ENCODE assay signal across 10 cellular contexts in the genomic region with DNA sequence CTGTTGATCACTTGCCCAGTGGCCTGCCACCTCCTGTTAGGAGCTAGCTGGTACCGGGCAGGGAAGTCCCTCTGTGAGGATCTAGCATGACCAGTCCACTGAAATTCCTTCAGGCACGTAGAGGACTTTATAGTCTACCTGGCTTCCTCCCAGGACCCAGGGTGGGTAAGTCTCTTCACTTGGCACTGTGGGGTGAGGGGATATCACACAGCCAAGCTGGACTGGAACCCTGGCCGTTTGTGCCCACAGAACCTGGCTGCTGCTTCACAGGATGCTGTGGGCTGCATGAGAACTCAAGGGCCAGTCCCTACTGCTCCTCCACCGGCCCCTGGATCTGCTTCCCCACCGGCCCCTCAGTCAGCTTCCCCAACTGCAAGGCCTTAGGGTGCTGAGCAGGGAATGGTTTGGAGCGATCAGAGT. TPM values are rescaled to one million over a fixed set of nuclear protein-coding genes. Genes with fewer than 3 reads are reported as not detected.
DNase-seq lines count a peak whose midpoint lies in the region; ATAC-seq and TF ChIP-seq lines count a peak whose summit lies in the region.
"Had no signal": no experiment of that assay in that cellular context is flagged by ENCODE, and none has a peak within 500 bp of the region (broad histone marks: within the 10 kb centered on the region; RNA-seq: fewer than 3 reads in every experiment).

No MANE protein-coding gene starts in this region.

- H3K27ac ChIP-seq in ascending aorta (peak overlapping the region; percentile 97 to 98), gastroesophageal sphincter (peak overlapping the region; percentile 82 to 99 (median 98)), tibial nerve (peak overlapping the region; percentile 88 to 97 (median 93))

- TF ChIP-seq CTCF in ascending aorta (IDR thresholded peaks at IDR 0.05) (peak in 1 of 3 experiments; percentile 21), gastroesophageal sphincter (IDR thresholded peaks at IDR 0.05) (no peak), nephron (IDR thresholded peaks at IDR 0.05; ENCODE audit: unreplicated experiment in 3 of 3) (no peak), tibial nerve (IDR thresholded peaks at IDR 0.05) (no peak)

- H3K36me3 Mint-ChIP-seq in nephron (ENCODE audit: low read depth): no peaks in the 10 kb centered on the region
- no peaks in the 10 kb centered on the region for H3K36me3 Mint-ChIP-seq in activated CD4-positive, alpha-beta memory T cell treated with anti-CD3 and anti-CD28 coated beads for 36 hours

- H3K9me3 Mint-ChIP-seq in nephron: no peaks in the 10 kb centered on the region
- H3K9me3 Mint-ChIP-seq in activated CD4-positive, alpha-beta memory T cell treated with anti-CD3 and anti-CD28 coated beads for 36 hours: no peaks in the 10 kb centered on the region
- H3K9me3 Mint-ChIP-seq: naive B cell had no signal

- no peaks in the 10 kb centered on the region for H3K9me3 ChIP-seq in ascending aorta
- no peaks in the 10 kb centered on the region for H3K9me3 ChIP-seq in gastroesophageal sphincter
- no peaks in the 10 kb centered on the region for H3K9me3 ChIP-seq in tibial nerve

- CTCF ChIA-PET in activated CD4-positive, alpha-beta memory T cell treated with anti-CD3 and anti-CD28 coated beads for 36 hours (lab: Charles Lee): interaction anchor here (0.8 to 2.4 kb wide), 4 partner anchors 27 to 204 kb away, joined by 3 to 9 read pairs (median 4); partner anchors contain the start of gene HS1BP3

- H3K27ac Mint-ChIP-seq in nephron: peak overlapping the region; percentile 15 to 53 (median 38)
- no peak overlapping the region for H3K27ac Mint-ChIP-seq in activated CD4-positive, alpha-beta memory T cell treated with anti-CD3 and anti-CD28 coated beads for 36 hours

- H3K36me3 ChIP-seq in ascending aorta (peaks cover 0 to 2% of the 10 kb centered on the region in 2 donors), gastroesophageal sphincter (peaks cover 0 to 6% of the 10 kb centered on the region in 2 donors), tibial nerve (peaks cover 0 to under 1% (median 0%) of the 10 kb centered on the region in 3 donors)

- POLR2A ChIA-PET in activated CD4-positive, alpha-beta memory T cell treated with anti-CD3 and anti-CD28 coated beads for 36 hours (lab: Charles Lee): interaction anchor here (1.5 kb wide), 1 partner anchor 168 kb away, joined by 3 read pairs; the partner anchor contains the start of gene RHOB

- DNase-seq in ascending aorta (ENCODE audit: low spot score in 2 of 2): peak; percentile 17 to 48
- no peak for DNase-seq in tibial nerve (ENCODE audit: low spot score in 2 of 2)
- DNase-seq in dermis blood vessel endothelial cell: no peak
- DNase-seq in activated CD4-positive, alpha-beta memory T cell treated with anti-CD3 and anti-CD28 coated beads for 36 hours: no peak
- DNase-seq: erythroblast, naive B cell, RPMI8226 had no signal

- H3K4me1 Mint-ChIP-seq in nephron: peaks cover 78% of the 10 kb centered on the region
- H3K4me1 Mint-ChIP-seq in activated CD4-positive, alpha-beta memory T cell treated with anti-CD3 and anti-CD28 coated beads for 36 hours (ENCODE audit: low read depth): no peaks in the 10 kb centered on the region

- H3K27me3 ChIP-seq in ascending aorta (no peaks in the 10 kb centered on the region), gastroesophageal sphincter (no peaks in the 10 kb centered on the region), tibial nerve (no peaks in the 10 kb centered on the region)

- ATAC-seq in gastroesophageal sphincter: no peak
- ATAC-seq in HG03108 (IDR thresholded peaks at IDR 0.05; ENCODE audit: unreplicated experiment): no peak

- H3K4me3 Mint-ChIP-seq in nephron: no peak overlapping the region
- no peak overlapping the region for H3K4me3 Mint-ChIP-seq in activated CD4-positive, alpha-beta memory T cell treated with anti-CD3 and anti-CD28 coated beads for 36 hours
- H3K4me3 Mint-ChIP-seq: naive B cell had no signal

- TF ChIP-seq EP300 in gastroesophageal sphincter (IDR thresholded peaks at IDR 0.05): no peak
- no peak for TF ChIP-seq EP300 in tibial nerve (IDR thresholded peaks at IDR 0.05)

- intact Hi-C loops in ascending aorta (cut with DNase I): no loop called here
- intact Hi-C loops in activated CD4-positive, alpha-beta memory T cell treated with anti-CD3 and anti-CD28 coated beads for 36 hours (cut with micrococcal nuclease): no loop called here

- TF ChIP-seq POLR2A in gastroesophageal sphincter (IDR thresholded peaks at IDR 0.05) (no peak), tibial nerve (IDR thresholded peaks at IDR 0.05) (no peak)

- no peaks in the 10 kb centered on the region for H3K27me3 Mint-ChIP-seq in nephron (ENCODE audit: low read depth)
- H3K27me3 Mint-ChIP-seq in activated CD4-positive, alpha-beta memory T cell treated with anti-CD3 and anti-CD28 coated beads for 36 hours: no peaks in the 10 kb centered on the region
- H3K27me3 Mint-ChIP-seq: naive B cell had no signal

- H3K4me1 ChIP-seq in ascending aorta (peaks cover 55 to 63% of the 10 kb centered on the region in 2 donors), gastroesophageal sphincter (peaks cover 34 to 100% (median 94%) of the 10 kb centered on the region in 3 donors), tibial nerve (peaks cover 14 to 98% (median 79%) of the 10 kb centered on the region in 4 donors)

- no peak overlapping the region for H3K4me3 ChIP-seq in ascending aorta
- no peak overlapping the region for H3K4me3 ChIP-seq in gastroesophageal sphincter
- H3K4me3 ChIP-seq in tibial nerve: no peak overlapping the region

- WGBS in gastroesophageal sphincter (ENCODE audit: low coverage in 1 of 2), 2 donors: 80% methylated on average over 1 of the region's 6 CpGs; no CpG with 5 or more reads in 1 of the 2 donors
- WGBS in tibial nerve, 2 donors: 41 to 70% methylated on average over 2 to 5 of the region's 6 CpGs

RNA-seq across cellular contexts. Expression of gene HS1BP3, which starts 35.8 kb away (rescaled TPM):
- total RNA-seq in ascending aorta (40.0 TPM), gastroesophageal sphincter (10 to 100 TPM; 42.8 to 89.1 (median 61.4) TPM), tibial nerve (10 to 100 TPM; 24.5 to 45.9 (median 33.8) TPM), dermis blood vessel endothelial cell (36.9 and 49.9 TPM in 2 replicates)
- total RNA-seq in activated CD4-positive, alpha-beta memory T cell treated with anti-CD3 and anti-CD28 coated beads for 36 hours: 10 to 100 TPM; 10.1 to 10.4 TPM

RNA-seq across cellular contexts. Expression of gene GDF7, which starts 51.9 kb away (rescaled TPM):
- total RNA-seq in ascending aorta: 11.6 TPM
- total RNA-seq in gastroesophageal sphincter: 10 to 100 TPM in 3 of 4 donors, 1 to 10 TPM in 1; 1.2 to 19.9 (median 15.3) TPM
- total RNA-seq in tibial nerve: 10 to 100 TPM in 3 of 4 donors, 1 to 10 TPM in 1; 6.3 to 20.0 (median 16.6) TPM
- total RNA-seq in dermis blood vessel endothelial cell: 5.4 and 28.1 TPM in 2 replicates
- total RNA-seq in activated CD4-positive, alpha-beta memory T cell treated with anti-CD3 and anti-CD28 coated beads for 36 hours: under 1 TPM; 0.02 to 0.05 TPM

Comparison
In these comparisons a context has a peak if more than half of its experiments do, and no peak if none do; other contexts are left out.
1. DNase-seq: peak in ascending aorta (2 of 2); none in tibial nerve (0 of 2), dermis blood vessel endothelial cell (single experiment) and activated CD4-positive, alpha-beta memory T cell treated with anti-CD3 and anti-CD28 coated beads for 36 hours (single experiment).
2. Peak in every context shown above with its lines, with median percentiles within 50 percentile points of each other: H3K27ac ChIP-seq.